ENCODE assay signal across 20 cellular contexts in the genomic region with DNA sequence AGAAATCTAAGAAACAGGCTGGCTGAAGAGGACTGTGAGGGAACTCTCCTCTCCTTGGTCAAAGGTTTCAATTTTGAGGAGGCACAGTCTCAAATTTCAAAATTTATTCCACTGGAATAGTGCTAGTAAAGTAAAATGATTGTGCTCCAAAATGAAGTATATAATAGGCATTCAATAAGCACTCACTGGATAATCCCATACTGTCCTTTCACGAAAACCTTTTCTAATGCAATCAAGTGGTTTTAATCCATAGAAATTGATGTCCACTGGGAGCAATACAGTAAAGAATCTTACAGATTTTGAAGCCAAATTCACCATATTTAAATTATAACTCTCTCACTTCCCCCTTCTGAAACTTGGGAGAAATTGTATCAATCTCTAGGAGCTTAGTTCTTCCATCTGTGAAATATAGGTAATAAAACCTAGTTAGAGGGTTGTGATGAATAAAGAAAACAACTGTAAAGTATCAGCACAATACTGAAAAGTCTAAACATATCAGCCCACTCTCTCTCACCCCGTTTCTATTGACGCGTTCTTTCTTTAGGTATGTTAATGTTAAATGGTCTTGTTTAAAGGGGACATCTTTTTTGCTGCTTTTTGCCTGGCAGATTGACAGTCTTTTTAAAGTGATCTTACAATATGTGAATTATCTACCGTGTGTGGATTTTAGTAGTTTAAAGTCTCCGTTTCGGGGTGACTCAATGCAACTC. TPM values are rescaled to one million over a fixed set of nuclear protein-coding genes. Genes with fewer than 3 reads are reported as not detected.
DNase-seq lines count a peak whose midpoint lies in the region; ATAC-seq, FAIRE-seq and TF ChIP-seq lines count a peak whose summit lies in the region.
"Had no signal": no experiment of that assay in that cellular context is flagged by ENCODE, and none has a peak within 500 bp of the region (broad histone marks: within the 10 kb centered on the region; RNA-seq: fewer than 3 reads in every experiment).

No MANE protein-coding gene starts in this region.

- peak overlapping the region; percentile 16 for H3K27ac ChIP-seq in HUES48 (ENCODE audit: low read depth, low read length)
- H3K27ac ChIP-seq in H1 (ENCODE audit: low read depth, low read length): no peak overlapping the region
- H3K27ac ChIP-seq in neural progenitor cell: no peak overlapping the region
- no peak overlapping the region for H3K27ac ChIP-seq in prostate gland
- H3K27ac ChIP-seq: BLaER1 treated with 17β-estradiol and CSF1 and Interleukin-3, amounts not matched to agents 10 nM and 100 nM; GM23248 had no signal

- no peak overlapping the region for H2AFZ ChIP-seq in H1 (ENCODE audit: low read length)
- no peak overlapping the region for H2AFZ ChIP-seq in neural progenitor cell (replicated peaks)
- H2AFZ ChIP-seq: GM23248 had no signal

- no peak for ATAC-seq in GM19463 (IDR thresholded peaks at IDR 0.05; ENCODE audit: unreplicated experiment)
- ATAC-seq: GM12878 had no signal

- no peak for DNase-seq in H1 (ENCODE audit: low read depth in 1 of 2, low spot score in 2 of 2)
- no peak for DNase-seq in neural progenitor cell (ENCODE audit: low spot score)
- DNase-seq in prostate gland (ENCODE audit: low spot score): no peak
- no peak for DNase-seq in Ammon's horn (ENCODE audit: low spot score)
- DNase-seq in OCI-M2 (lab: John Stamatoyannopoulos, UW; ENCODE audit: unreplicated experiment): no peak
- DNase-seq: 8988T; AML-193; Calu3; CD4-positive, alpha-beta T cell; DMS 273 treated with DMSO at 0.1 percent for 48 hours; GM23248; HCEC 1CT; HFFc6 had no signal

- 49% methylated on average over 7 of the region's 7 CpGs; no CpG with 5 or more reads in 1 of the 2 experiments for WGBS in H1 (ENCODE audit: extremely low coverage in 1 of 2, insufficient coverage in 1 of 2, insufficient read length in 1 of 2, insufficient replicate concordance in 2 of 2, low coverage in 1 of 2, low lambda C conversion rate in 2 of 2, missing lambda C conversion rate in 1 of 2), 2 experiments
- 78% methylated on average over 7 of the region's 7 CpGs for WGBS in prostate gland

- no peak overlapping the region for H3K27ac Mint-ChIP-seq in neural progenitor cell
- H3K27ac Mint-ChIP-seq: CD4-positive, alpha-beta T cell; HFFc6 had no signal

- no peaks in the 10 kb centered on the region for H4K20me1 ChIP-seq in H1 (replicated peaks in 1 of 2; ENCODE audit: control insufficient read depth in 1 of 2, insufficient read depth in 2 of 2, low read length in 2 of 2)
- H4K20me1 ChIP-seq in neural progenitor cell (ENCODE audit: low read depth): no peaks in the 10 kb centered on the region
- H4K20me1 ChIP-seq: BLaER1 treated with 17β-estradiol and CSF1 and Interleukin-3, amounts not matched to agents 10 nM and 100 nM had no signal

- TF ChIP-seq CTCF in H1 (IDR thresholded peaks at IDR 0.05; ENCODE audit: control extremely low read depth in 1 of 3, insufficient read depth in 1 of 3, low read depth in 1 of 3, low read length in 3 of 3) (no peak), neural progenitor cell (IDR thresholded peaks at IDR 0.05) (no peak), prostate gland (IDR thresholded peaks at IDR 0.05) (no peak)

- H3K23me2 ChIP-seq in H1 (ENCODE audit: low read depth, low read length): no peaks in the 10 kb centered on the region

- 0 out of 2 replicates have a peak overlapping the region, but pooled peaks have one; percentile 55 for H2BK20ac ChIP-seq in H1 (ENCODE audit: low read length)

- H3K23ac ChIP-seq in H1 (ENCODE audit: insufficient read length): no peak overlapping the region

- H3F3A ChIP-seq in neural progenitor cell (ENCODE audit: low read depth): no peaks in the 10 kb centered on the region

- peak overlapping the region; percentile 72; the same call in 1 of the 2 replicates for H2BK12ac ChIP-seq in H1 (ENCODE audit: low read depth, low read length)

- intact Hi-C loops in prostate gland (cut with DNase I): no loop called here

- POLR2A ChIA-PET in H1 (lab: Charles Lee; ENCODE audit: partially characterized antibody): no interaction called here

- peak overlapping the region; percentile 63; the same call in 1 of the 2 replicates for H3K18ac ChIP-seq in H1 (ENCODE audit: extremely low read depth, low read length)

- no peak overlapping the region for H3K56ac ChIP-seq in H1 (replicated peaks; ENCODE audit: insufficient read length, low read depth, low read length)

- TF ChIP-seq RAD21 in H1 (IDR thresholded peaks at IDR 0.05 in 1 of 2, conservative IDR thresholded peaks at IDR 0.05 in 1 of 2; ENCODE audit: low read depth in 2 of 2, low read length in 2 of 2): no peak

- no peak for FAIRE-seq in H1 (lab: Jason Lieb, UNC)
- FAIRE-seq: GM12878, GM18507 had no signal

- H4K8ac ChIP-seq in H1 (ENCODE audit: extremely low read depth, insufficient read depth, low read length): no peak overlapping the region

- H3K79me2 ChIP-seq in H1 (ENCODE audit: control insufficient read depth in 1 of 2, insufficient read depth in 2 of 2, low read length in 2 of 2) (no peaks in the 10 kb centered on the region), neural progenitor cell (ENCODE audit: low read depth) (no peaks in the 10 kb centered on the region)

- H3K9ac ChIP-seq in ES-I3 (ENCODE audit: low read depth, low read length): peak overlapping the region; percentile 17
- H3K9ac ChIP-seq in HUES48 (ENCODE audit: low read depth, low read length): peak overlapping the region; percentile 36; the same call in 1 of the 2 replicates
- H3K9ac ChIP-seq in H1 (replicated peaks in 1 of 4; ENCODE audit: extremely low read depth in 1 of 4, low read depth in 3 of 4, low read length in 3 of 4): no peak overlapping the region
- no peak overlapping the region for H3K9ac ChIP-seq in neural progenitor cell
- H3K9ac ChIP-seq: BLaER1 treated with 17β-estradiol and CSF1 and Interleukin-3, amounts not matched to agents 10 nM and 100 nM; GM23248 had no signal

- H3K9me3 ChIP-seq in ES-I3 (ENCODE audit: control insufficient read depth, insufficient read depth, low read length) (no peaks in the 10 kb centered on the region), HUES48 (ENCODE audit: control insufficient read depth, insufficient read depth, low read length) (no peaks in the 10 kb centered on the region), H1 (ENCODE audit: insufficient read depth in 2 of 2, low read depth in 1 of 2, low read length in 1 of 2) (no peaks in the 10 kb centered on the region), neural progenitor cell (ENCODE audit: low read depth) (no peaks in the 10 kb centered on the region), prostate gland (no peaks in the 10 kb centered on the region)
- H3K9me3 ChIP-seq: BLaER1 treated with 17β-estradiol and CSF1 and Interleukin-3, amounts not matched to agents 10 nM and 100 nM had no signal

- no peak overlapping the region for H3K4me2 ChIP-seq in H1 (ENCODE audit: insufficient read depth in 1 of 2, low read depth in 2 of 2, low read length in 2 of 2)
- H3K4me2 ChIP-seq in neural progenitor cell: peak overlapping the region; percentile 23
- H3K4me2 ChIP-seq: BLaER1 treated with 17β-estradiol and CSF1 and Interleukin-3, amounts not matched to agents 10 nM and 100 nM had no signal

- CTCF ChIA-PET in H1 (lab: Charles Lee; ENCODE audit: partially characterized antibody): interaction anchor here (1.4 kb wide), 1 partner anchor 41 kb away, joined by 3 read pairs; a partner anchor contains a TSS

- H2BK5ac ChIP-seq in H1 (ENCODE audit: low read depth, low read length): peak overlapping the region; percentile 69; the same call in 1 of the 2 replicates

- TF ChIP-seq POLR2A in H1 (IDR thresholded peaks at IDR 0.05; ENCODE audit: control extremely low read depth in 1 of 2, low read depth in 2 of 2, low read length in 2 of 2): no peak
- TF ChIP-seq POLR2A in prostate gland (IDR thresholded peaks at IDR 0.05): no peak

- H3K9me3 Mint-ChIP-seq in neural progenitor cell: peaks cover 5% of the 10 kb centered on the region
- H3K9me3 Mint-ChIP-seq: CD4-positive, alpha-beta T cell; HFFc6 had no signal

- TF ChIP-seq EP300 in H1 (IDR thresholded peaks at IDR 0.05; ENCODE audit: borderline replicate concordance in 1 of 2, low read depth in 2 of 2, low read length in 2 of 2): no peak

- peak overlapping the region; percentile 29 for H4K5ac ChIP-seq in H1 (ENCODE audit: insufficient read length, low read depth, low read length)

- H3K36me3 ChIP-seq in ES-I3 (ENCODE audit: insufficient read depth, low read length): no peaks in the 10 kb centered on the region
- no peaks in the 10 kb centered on the region for H3K36me3 ChIP-seq in HUES48 (ENCODE audit: control insufficient read depth, insufficient read depth, low read length)
- H3K36me3 ChIP-seq in H1 (ENCODE audit: control insufficient read depth in 2 of 4, insufficient read depth in 4 of 4, low read length in 3 of 4): no peaks in the 10 kb centered on the region
- H3K36me3 ChIP-seq in neural progenitor cell: no peaks in the 10 kb centered on the region
- no peaks in the 10 kb centered on the region for H3K36me3 ChIP-seq in prostate gland
- H3K36me3 ChIP-seq: BLaER1 treated with 17β-estradiol and CSF1 and Interleukin-3, amounts not matched to agents 10 nM and 100 nM had no signal

- no peak overlapping the region for H3K4me3 Mint-ChIP-seq in neural progenitor cell
- H3K4me3 Mint-ChIP-seq: CD4-positive, alpha-beta T cell; HFFc6 had no signal

- H3K27me3 ChIP-seq in HUES48 (ENCODE audit: control insufficient read depth, insufficient read depth, low read length): no peaks in the 10 kb centered on the region
- no peaks in the 10 kb centered on the region for H3K27me3 ChIP-seq in H1 (replicated peaks in 1 of 4; ENCODE audit: control insufficient read depth in 3 of 4, extremely low read depth in 1 of 4, insufficient read depth in 3 of 4, low read length in 3 of 4)
- H3K27me3 ChIP-seq in neural progenitor cell: no peaks in the 10 kb centered on the region
- H3K27me3 ChIP-seq in prostate gland (replicated peaks; ENCODE audit: insufficient read depth): no peaks in the 10 kb centered on the region
- H3K27me3 ChIP-seq: BLaER1 treated with 17β-estradiol and CSF1 and Interleukin-3, amounts not matched to agents 10 nM and 100 nM had no signal

- no peak overlapping the region for H3K4me3 ChIP-seq in HUES48 (ENCODE audit: low read depth, low read length)
- H3K4me3 ChIP-seq in H1 (ENCODE audit: extremely low read depth in 1 of 4, insufficient read depth in 2 of 4, low read depth in 3 of 4, low read length in 4 of 4): no peak overlapping the region
- H3K4me3 ChIP-seq in neural progenitor cell: no peak overlapping the region
- no peak overlapping the region for H3K4me3 ChIP-seq in prostate gland
- H3K4me3 ChIP-seq: BLaER1 treated with 17β-estradiol and CSF1 and Interleukin-3, amounts not matched to agents 10 nM and 100 nM; GM12878; GM23248 had no signal

- H3K79me1 ChIP-seq in H1 (ENCODE audit: low read depth, low read length): no peaks in the 10 kb centered on the region

- H3K14ac ChIP-seq in H1 (ENCODE audit: insufficient read length): no peak overlapping the region

- no peak overlapping the region for H2AK5ac ChIP-seq in H1 (ENCODE audit: low read depth, low read length)

- no peak overlapping the region for H4K91ac ChIP-seq in H1 (replicated peaks; ENCODE audit: insufficient read length, low read length)

- no peak overlapping the region for H3K4ac ChIP-seq in H1 (replicated peaks; ENCODE audit: insufficient read length, low read depth, low read length)

- no peaks in the 10 kb centered on the region for H3K36me3 Mint-ChIP-seq in neural progenitor cell

- peak overlapping the region; percentile 86 for H2BK120ac ChIP-seq in H1 (replicated peaks; ENCODE audit: low read depth, low read length)

- H2BK15ac ChIP-seq in H1 (ENCODE audit: low read length): no peak overlapping the region

- peaks cover 20% of the 10 kb centered on the region for H3K4me1 Mint-ChIP-seq in neural progenitor cell

- H3K4me1 ChIP-seq in ES-I3 (ENCODE audit: insufficient read depth, low read length): peaks cover 41% of the 10 kb centered on the region
- peaks cover 40% of the 10 kb centered on the region for H3K4me1 ChIP-seq in HUES48 (ENCODE audit: control insufficient read depth, insufficient read depth, low read length)
- H3K4me1 ChIP-seq in H1 (replicated peaks in 1 of 4; ENCODE audit: control insufficient read depth in 3 of 4, insufficient read depth in 4 of 4, low read length in 3 of 4): peaks cover 0 to 17% (median 7%) of the 10 kb centered on the region in 4 experiments; a peak in 6 of 7 replicates
- H3K4me1 ChIP-seq in neural progenitor cell: peaks cover 3% of the 10 kb centered on the region
- H3K4me1 ChIP-seq in prostate gland (replicated peaks): no peaks in the 10 kb centered on the region
- H3K4me1 ChIP-seq: BLaER1 treated with 17β-estradiol and CSF1 and Interleukin-3, amounts not matched to agents 10 nM and 100 nM had no signal

- H3K27me3 Mint-ChIP-seq in neural progenitor cell (ENCODE audit: insufficient read depth, low read depth): no peaks in the 10 kb centered on the region
- H3K27me3 Mint-ChIP-seq: CD4-positive, alpha-beta T cell had no signal

RNA-seq across cellular contexts. Expression of a gene that starts 40.8 kb away (rescaled TPM):
- 0.19 and 0.20 TPM in 2 replicates for total RNA-seq in H1 (2021; fragmentation: NEBNext Ultra II Directional; extraction: Animal tissue kit (Norgen Biotek cat#: 25700))
- polyA plus RNA-seq in H1 (2011; rRNA removed): 0.09 and 0.32 TPM in 2 replicates
- polyA plus RNA-seq in H1 (2011; cell fraction: cytosol; rRNA removed): 0.21 TPM
- polyA plus RNA-seq in H1 (2011; cell fraction: nucleus; rRNA removed): 0.17 TPM
- polyA plus RNA-seq in H1 (2012, experiment 1 of 2): 0.25 to 1.0 TPM (median 0.43 TPM) in 4 replicates
- polyA plus RNA-seq in H1 (2012, experiment 2 of 2): not detected
- polyA plus RNA-seq in H1 (2013, experiment 1 of 2): 0.28 TPM
- 0.22 TPM for polyA plus RNA-seq in H1 (2013, experiment 2 of 2)
- 0.54 and 0.88 TPM in 2 replicates for polyA minus RNA-seq in H1 (2011; rRNA and poly(A)+ RNA removed)
- polyA minus RNA-seq in H1 (2011; cell fraction: cytosol; rRNA and poly(A)+ RNA removed): 0.73 TPM
- polyA minus RNA-seq in H1 (2011; cell fraction: nucleus; rRNA and poly(A)+ RNA removed): 0.70 TPM
- total RNA-seq in neural progenitor cell (ENCODE audit: low replicate concordance): 1.7 and 2.4 TPM in 2 replicates
- 10 to 100 TPM in 1 of 2 donors, under 1 TPM in 1; 0.32 to 41.5 TPM for total RNA-seq in prostate gland
- total RNA-seq: Calu3, HT-29 had no signal

Comparison
In these comparisons a context has a peak if more than half of its experiments do, and no peak if none do; other contexts are left out.
1. H3K9ac ChIP-seq: peak in ES-I3 (single experiment) and HUES48 (single experiment); none in H1 (0 of 4) and neural progenitor cell (single experiment).